In the genomic region with DNA sequence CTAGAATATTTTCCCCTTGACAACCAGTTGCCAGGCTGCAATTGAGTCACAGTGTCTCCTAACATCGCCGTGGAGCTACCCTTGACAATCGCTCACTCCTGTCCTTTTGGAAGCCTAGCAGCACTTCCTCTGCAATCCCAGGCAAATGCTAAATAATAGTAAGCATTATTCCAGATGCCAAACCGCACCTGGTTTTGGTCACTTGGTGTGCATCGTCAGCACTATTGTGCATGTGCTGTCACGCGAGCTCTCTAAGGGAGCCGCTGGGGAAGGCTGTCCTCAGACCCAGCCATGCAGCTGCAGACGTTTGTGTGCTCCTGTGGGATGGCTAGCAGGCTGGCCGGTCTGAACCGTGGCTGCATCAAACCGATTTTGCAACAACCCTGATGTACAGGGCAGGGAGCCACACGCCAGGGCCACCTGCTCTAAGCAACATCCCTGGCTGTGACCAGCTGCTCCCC, we compare ENCODE assay signal across 1 cellular context.
A peak's percentile ranks its signal among the peaks of the same experiment; 100 is the strongest.
TF ChIP-seq lines count a peak whose summit lies in the region.

No MANE protein-coding gene starts in this region.

TF ChIP-seq in HepG2, 621 proteins besides CTCF, POLR2A, EP300 and RAD21:
- TF ChIP-seq, protein P1, sequence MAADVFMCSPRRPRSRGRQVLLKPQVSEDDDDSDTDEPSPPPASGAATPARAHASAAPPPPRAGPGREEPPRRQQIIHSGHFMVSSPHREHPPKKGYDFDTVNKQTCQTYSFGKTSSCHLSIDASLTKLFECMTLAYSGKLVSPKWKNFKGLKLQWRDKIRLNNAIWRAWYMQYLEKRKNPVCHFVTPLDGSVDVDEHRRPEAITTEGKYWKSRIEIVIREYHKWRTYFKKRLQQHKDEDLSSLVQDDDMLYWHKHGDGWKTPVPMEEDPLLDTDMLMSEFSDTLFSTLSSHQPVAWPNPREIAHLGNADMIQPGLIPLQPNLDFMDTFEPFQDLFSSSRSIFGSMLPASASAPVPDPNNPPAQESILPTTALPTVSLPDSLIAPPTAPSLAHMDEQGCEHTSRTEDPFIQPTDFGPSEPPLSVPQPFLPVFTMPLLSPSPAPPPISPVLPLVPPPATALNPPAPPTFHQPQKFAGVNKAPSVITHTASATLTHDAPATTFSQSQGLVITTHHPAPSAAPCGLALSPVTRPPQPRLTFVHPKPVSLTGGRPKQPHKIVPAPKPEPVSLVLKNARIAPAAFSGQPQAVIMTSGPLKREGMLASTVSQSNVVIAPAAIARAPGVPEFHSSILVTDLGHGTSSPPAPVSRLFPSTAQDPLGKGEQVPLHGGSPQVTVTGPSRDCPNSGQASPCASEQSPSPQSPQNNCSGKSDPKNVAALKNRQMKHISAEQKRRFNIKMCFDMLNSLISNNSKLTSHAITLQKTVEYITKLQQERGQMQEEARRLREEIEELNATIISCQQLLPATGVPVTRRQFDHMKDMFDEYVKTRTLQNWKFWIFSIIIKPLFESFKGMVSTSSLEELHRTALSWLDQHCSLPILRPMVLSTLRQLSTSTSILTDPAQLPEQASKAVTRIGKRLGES (CRISPR knock-in tag; IDR thresholded peaks at IDR 0.05; ENCODE audit: borderline replicate concordance) = no peak
- TF ChIP-seq HINFP (CRISPR knock-in tag; IDR thresholded peaks at IDR 0.05; ENCODE audit: low read depth) (no peak), NCOA1 (CRISPR knock-in tag; IDR thresholded peaks at IDR 0.05) (0 out of 2 replicates have a peak, but pooled peaks have one; percentile 41), ZNF883 (CRISPR knock-in tag; IDR thresholded peaks at IDR 0.05; ENCODE audit: not compliant biosample characterization) (peak; percentile 30), ZNF784 (CRISPR knock-in tag; IDR thresholded peaks at IDR 0.05; ENCODE audit: borderline replicate concordance) (0 out of 2 replicates have a peak, but pooled peaks have one; percentile 39), ZNF687 (CRISPR knock-in tag; IDR thresholded peaks at IDR 0.05) (peak; percentile 60), CHD4 (IDR thresholded peaks at IDR 0.05; ENCODE audit: borderline replicate concordance, low read length) (no peak), ZBTB38 (CRISPR knock-in tag; IDR thresholded peaks at IDR 0.05) (peak; percentile 83; the same call in 1 of the 2 replicates), ZNF407 (CRISPR knock-in tag; IDR thresholded peaks at IDR 0.05; ENCODE audit: not compliant biosample characterization) (peak; percentile 38), MAFK (conservative IDR thresholded peaks at IDR 0.05 in 1 of 2, IDR thresholded peaks at IDR 0.05 in 1 of 2; ENCODE audit: low read length in 2 of 2) (peak; percentile 78 to 83), MAFF (IDR thresholded peaks at IDR 0.05; ENCODE audit: low read depth, low read length) (peak; percentile 75)
- TF ChIP-seq, protein P2, sequence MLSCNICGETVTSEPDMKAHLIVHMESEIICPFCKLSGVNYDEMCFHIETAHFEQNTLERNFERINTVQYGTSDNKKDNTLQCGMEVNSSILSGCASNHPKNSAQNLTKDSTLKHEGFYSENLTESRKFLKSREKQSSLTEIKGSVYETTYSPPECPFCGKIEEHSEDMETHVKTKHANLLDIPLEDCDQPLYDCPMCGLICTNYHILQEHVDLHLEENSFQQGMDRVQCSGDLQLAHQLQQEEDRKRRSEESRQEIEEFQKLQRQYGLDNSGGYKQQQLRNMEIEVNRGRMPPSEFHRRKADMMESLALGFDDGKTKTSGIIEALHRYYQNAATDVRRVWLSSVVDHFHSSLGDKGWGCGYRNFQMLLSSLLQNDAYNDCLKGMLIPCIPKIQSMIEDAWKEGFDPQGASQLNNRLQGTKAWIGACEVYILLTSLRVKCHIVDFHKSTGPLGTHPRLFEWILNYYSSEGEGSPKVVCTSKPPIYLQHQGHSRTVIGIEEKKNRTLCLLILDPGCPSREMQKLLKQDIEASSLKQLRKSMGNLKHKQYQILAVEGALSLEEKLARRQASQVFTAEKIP (CRISPR knock-in tag; IDR thresholded peaks at IDR 0.05; ENCODE audit: borderline replicate concordance) = no peak
- TF ChIP-seq, protein P3, sequence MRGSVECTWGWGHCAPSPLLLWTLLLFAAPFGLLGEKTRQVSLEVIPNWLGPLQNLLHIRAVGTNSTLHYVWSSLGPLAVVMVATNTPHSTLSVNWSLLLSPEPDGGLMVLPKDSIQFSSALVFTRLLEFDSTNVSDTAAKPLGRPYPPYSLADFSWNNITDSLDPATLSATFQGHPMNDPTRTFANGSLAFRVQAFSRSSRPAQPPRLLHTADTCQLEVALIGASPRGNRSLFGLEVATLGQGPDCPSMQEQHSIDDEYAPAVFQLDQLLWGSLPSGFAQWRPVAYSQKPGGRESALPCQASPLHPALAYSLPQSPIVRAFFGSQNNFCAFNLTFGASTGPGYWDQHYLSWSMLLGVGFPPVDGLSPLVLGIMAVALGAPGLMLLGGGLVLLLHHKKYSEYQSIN (CRISPR knock-in tag; IDR thresholded peaks at IDR 0.05; ENCODE audit: borderline replicate concordance) = no peak
